26 cellular contexts compared by ENCODE assay signal in genomic region chr10:71625445-71626175, GRCh38.
"Had no signal": no experiment of that assay in that cellular context is flagged by ENCODE, and none has a peak within 500 bp of the region (broad histone marks: within the 10 kb centered on the region; RNA-seq: fewer than 3 reads in every experiment).

No MANE protein-coding gene starts in this region.

- H3K9me3 Mint-ChIP-seq: central memory CD8-positive, alpha-beta T cell; dendritic cell treated with granulocyte-macrophage colony-stimulating factor and Interleukin-4, amounts not matched to agents 40 ng/mL and 50 ng/mL, for 4 days; naive thymus-derived CD8-positive, alpha-beta T cell; nephron progenitor cell; stimulated activated naive CD8-positive, alpha-beta T cell treated with anti-CD3 and anti-CD28 coated beads, Interleukin-15, amount 100 ng/mL, for 72 hours; type B pancreatic cell had no signal

- DNase-seq: colonic mucosa; effector CD8-positive, alpha-beta T cell; erythroblast; heart left ventricle; hippocampal formation; kidney glomerular epithelial cell; left colon; left ventricle myocardium superior; lower lobe of right lung; naive thymus-derived CD8-positive, alpha-beta T cell; nephron progenitor cell; right lobe of liver; small intestine; stimulated activated CD4-positive, alpha-beta T cell treated with anti-CD3 and anti-CD28 coated beads, Interleukin-15, amount 100 ng/mL, for 24 hours; stimulated activated CD4-positive, alpha-beta T cell treated with anti-CD3 and anti-CD28 coated beads, Interleukin-2, amount 100 ng/mL, for 48 hours; stimulated activated naive CD4-positive, alpha-beta T cell; stimulated activated naive CD8-positive, alpha-beta T cell treated with anti-CD3 and anti-CD28 coated beads, Interleukin-15, amount 100 ng/mL, for 72 hours; thyroid gland had no signal

- H3K27me3 ChIP-seq: colonic mucosa, heart left ventricle, neutrophil, right lobe of liver, thyroid gland had no signal

- H3K4me1 ChIP-seq: colonic mucosa had no signal

- H3K4me3 ChIP-seq: colonic mucosa, heart left ventricle, lower lobe of right lung, right lobe of liver, thyroid gland had no signal

- H3K4me3 Mint-ChIP-seq: central memory CD8-positive, alpha-beta T cell; dendritic cell treated with granulocyte-macrophage colony-stimulating factor and Interleukin-4, amounts not matched to agents 40 ng/mL and 50 ng/mL, for 4 days; naive thymus-derived CD8-positive, alpha-beta T cell; nephron progenitor cell; stimulated activated naive CD8-positive, alpha-beta T cell treated with anti-CD3 and anti-CD28 coated beads, Interleukin-15, amount 100 ng/mL, for 72 hours; type B pancreatic cell had no signal

- H3K36me3 ChIP-seq: colonic mucosa, heart left ventricle, lower lobe of right lung, neutrophil, right lobe of liver, thyroid gland had no signal

- H2AFZ ChIP-seq: parathyroid adenoma had no signal

- H3K27ac ChIP-seq: colonic mucosa, heart left ventricle, lower lobe of right lung, neutrophil, parathyroid adenoma, right lobe of liver, thyroid gland had no signal

- FAIRE-seq: frontal cortex, islet of Langerhans, small intestine had no signal

- H3K27ac Mint-ChIP-seq: dendritic cell treated with granulocyte-macrophage colony-stimulating factor and Interleukin-4, amounts not matched to agents 40 ng/mL and 50 ng/mL, for 4 days; naive thymus-derived CD8-positive, alpha-beta T cell; nephron progenitor cell; progenitor cell of endocrine pancreas; stimulated activated naive CD8-positive, alpha-beta T cell treated with anti-CD3 and anti-CD28 coated beads, Interleukin-15, amount 100 ng/mL, for 72 hours; type B pancreatic cell had no signal

- H3K9ac ChIP-seq: parathyroid adenoma had no signal

- H3K9me3 ChIP-seq: colonic mucosa, heart left ventricle, lower lobe of right lung, neutrophil, right lobe of liver, thyroid gland had no signal

- H3K4me1 Mint-ChIP-seq: central memory CD8-positive, alpha-beta T cell; stimulated activated naive CD8-positive, alpha-beta T cell treated with anti-CD3 and anti-CD28 coated beads, Interleukin-15, amount 100 ng/mL, for 72 hours had no signal

- ATAC-seq: heart left ventricle; left colon; left ventricle myocardium superior; lower lobe of right lung; naive thymus-derived CD8-positive, alpha-beta T cell; right lobe of liver; stimulated activated naive CD8-positive, alpha-beta T cell treated with anti-CD3 and anti-CD28 coated beads, Interleukin-15, amount 100 ng/mL, for 72 hours had no signal

- H3K36me3 Mint-ChIP-seq: naive thymus-derived CD8-positive, alpha-beta T cell; type B pancreatic cell had no signal
